12 cellular contexts compared by ENCODE assay signal in genomic region chr3:126034481-126035361, GRCh38. TPM values are rescaled to one million over a fixed set of nuclear protein-coding genes. Genes with fewer than 3 reads are reported as not detected.
DNase-seq lines count a peak whose midpoint lies in the region; ATAC-seq and TF ChIP-seq lines count a peak whose summit lies in the region.
"Had no signal": no experiment of that assay in that cellular context is flagged by ENCODE, and none has a peak within 500 bp of the region (broad histone marks: within the 10 kb centered on the region; RNA-seq: fewer than 3 reads in every experiment).

No MANE protein-coding gene starts in this region.

- CTCF ChIA-PET in activated CD4-positive, alpha-beta memory T cell treated with anti-CD3 and anti-CD28 coated beads for 36 hours (lab: Charles Lee) = interaction anchor here (0.8 kb wide), 1 partner anchor 107 kb away, joined by 3 read pairs; no protein-coding TSS in a partner anchor

- peaks cover 16 to 33% (median 28%) of the 10 kb centered on the region in 4 donors for H3K4me1 Mint-ChIP-seq in CD4-positive, CD25-positive, alpha-beta regulatory T cell
- peaks cover 4% of the 10 kb centered on the region for H3K4me1 Mint-ChIP-seq in activated CD4-positive, alpha-beta memory T cell treated with anti-CD3 and anti-CD28 coated beads for 36 hours (ENCODE audit: low read depth)

- H3K4me1 ChIP-seq in CD4-positive, CD25-positive, alpha-beta regulatory T cell (ENCODE audit: control insufficient read depth, insufficient read depth, low read length, poor library complexity, severe bottlenecking) = peaks cover 22% of the 10 kb centered on the region
- H3K4me1 ChIP-seq in ovary (ENCODE audit: insufficient read depth) = no peaks in the 10 kb centered on the region
- H3K4me1 ChIP-seq: body of pancreas, Peyer's patch had no signal

- peaks cover 0 to 4% (median 3%) of the 10 kb centered on the region in 7 donors for H3K9me3 Mint-ChIP-seq in CD4-positive, CD25-positive, alpha-beta regulatory T cell
- no peaks in the 10 kb centered on the region for H3K9me3 Mint-ChIP-seq in activated CD4-positive, alpha-beta memory T cell treated with anti-CD3 and anti-CD28 coated beads for 36 hours

- POLR2A ChIA-PET in activated CD4-positive, alpha-beta memory T cell treated with anti-CD3 and anti-CD28 coated beads for 36 hours (lab: Charles Lee) = no interaction called here

- peak overlapping the region; percentile 54 to 95 (median 95) for H3K27ac Mint-ChIP-seq in CD4-positive, CD25-positive, alpha-beta regulatory T cell
- no peak overlapping the region for H3K27ac Mint-ChIP-seq in activated CD4-positive, alpha-beta memory T cell treated with anti-CD3 and anti-CD28 coated beads for 36 hours

- no peak for TF ChIP-seq EP300 in ovary (IDR thresholded peaks at IDR 0.05)

- peak; percentile 90 to 91 for ATAC-seq in CD4-positive, CD25-positive, alpha-beta regulatory T cell (ENCODE audit: low read depth in 2 of 2)
- ATAC-seq in left lobe of liver = no peak
- ATAC-seq: body of pancreas had no signal

- H3K36me3 Mint-ChIP-seq in CD4-positive, CD25-positive, alpha-beta regulatory T cell = peaks cover 66% of the 10 kb centered on the region
- peaks cover 41% of the 10 kb centered on the region for H3K36me3 Mint-ChIP-seq in activated CD4-positive, alpha-beta memory T cell treated with anti-CD3 and anti-CD28 coated beads for 36 hours

- no peak for TF ChIP-seq CTCF in ovary (IDR thresholded peaks at IDR 0.05)

- no peaks in the 10 kb centered on the region for H3K9me3 ChIP-seq in CD4-positive, CD25-positive, alpha-beta regulatory T cell (ENCODE audit: control insufficient read depth in 2 of 2, low read length in 2 of 2)
- H3K9me3 ChIP-seq in ovary = no peaks in the 10 kb centered on the region
- H3K9me3 ChIP-seq: body of pancreas, Peyer's patch had no signal

- H3K4me3 Mint-ChIP-seq in CD4-positive, CD25-positive, alpha-beta regulatory T cell = peak overlapping the region; percentile 44 to 90 (median 62)
- no peak overlapping the region for H3K4me3 Mint-ChIP-seq in activated CD4-positive, alpha-beta memory T cell treated with anti-CD3 and anti-CD28 coated beads for 36 hours

- H3K36me3 ChIP-seq in CD4-positive, CD25-positive, alpha-beta regulatory T cell (ENCODE audit: control insufficient read depth, insufficient read depth, low read length) = peaks cover 8% of the 10 kb centered on the region
- no peaks in the 10 kb centered on the region for H3K36me3 ChIP-seq in ovary
- H3K36me3 ChIP-seq: Peyer's patch had no signal

- 67 to 77% (median 68%) methylated on average over 11 of the region's 11 CpGs for WGBS in ovary, 3 donors

- intact Hi-C loops in activated CD4-positive, alpha-beta memory T cell treated with anti-CD3 and anti-CD28 coated beads for 36 hours (cut with micrococcal nuclease) = no loop called here
- intact Hi-C loops in ovary (cut with DNase I) = no loop called here

- TF ChIP-seq POLR2A in ovary (IDR thresholded peaks at IDR 0.05) = no peak

- peak; percentile 9 to 89 (median 22) for DNase-seq in CD4-positive, CD25-positive, alpha-beta regulatory T cell
- DNase-seq in ELR (ENCODE audit: low read depth) (peak; percentile 20), left lobe of liver (ENCODE audit: low spot score) (peak; percentile 18), occipital lobe (lab: John Stamatoyannopoulos, UW) (no peak), ovary (no peak), Kasumi-1 (lab: John Stamatoyannopoulos, UW) (no peak)
- peak; percentile 14 for DNase-seq in activated CD4-positive, alpha-beta memory T cell treated with anti-CD3 and anti-CD28 coated beads for 36 hours
- no peak for DNase-seq in stimulated activated CD4-positive, alpha-beta T cell treated with anti-CD3 and anti-CD28 coated beads, Interleukin-2, amount 100 ng/mL, for 48 hours
- DNase-seq: body of pancreas; stimulated activated CD4-positive, alpha-beta T cell treated with anti-CD3 and anti-CD28 coated beads, Interleukin-4, amount 100 ng/mL, for 4 hours had no signal

- H3K4me3 ChIP-seq in CD4-positive, CD25-positive, alpha-beta regulatory T cell (ENCODE audit: low read depth, low read length) = peak overlapping the region; percentile 9
- H3K4me3 ChIP-seq in ovary = no peak overlapping the region
- H3K4me3 ChIP-seq: body of pancreas, Peyer's patch had no signal

- H3K27ac ChIP-seq in CD4-positive, CD25-positive, alpha-beta regulatory T cell (ENCODE audit: insufficient read depth, low read length, poor library complexity, severe bottlenecking) = peak overlapping the region; percentile 70
- H3K27ac ChIP-seq in ovary = no peak overlapping the region
- H3K27ac ChIP-seq: body of pancreas, C4-2B, Peyer's patch had no signal

- H3K27me3 Mint-ChIP-seq in CD4-positive, CD25-positive, alpha-beta regulatory T cell = no peaks in the 10 kb centered on the region
- no peaks in the 10 kb centered on the region for H3K27me3 Mint-ChIP-seq in activated CD4-positive, alpha-beta memory T cell treated with anti-CD3 and anti-CD28 coated beads for 36 hours

- H3K27me3 ChIP-seq in CD4-positive, CD25-positive, alpha-beta regulatory T cell (ENCODE audit: control insufficient read depth, insufficient read depth, low read length) = no peaks in the 10 kb centered on the region
- H3K27me3 ChIP-seq in ovary = no peaks in the 10 kb centered on the region
- H3K27me3 ChIP-seq: body of pancreas, Peyer's patch had no signal

RNA-seq across cellular contexts. Expression of gene SLC41A3, which starts 49.2 kb away (rescaled TPM):
- 40.3 TPM for total RNA-seq in CD4-positive, CD25-positive, alpha-beta regulatory T cell
- 10 to 100 TPM; 31.2 to 51.3 (median 38.2) TPM for polyA plus RNA-seq in CD4-positive, CD25-positive, alpha-beta regulatory T cell
- total RNA-seq in activated CD4-positive, alpha-beta memory T cell treated with anti-CD3 and anti-CD28 coated beads for 36 hours = 10 to 100 TPM; 26.3 to 27.3 TPM
- total RNA-seq in left lobe of liver (15.7 TPM), occipital lobe (74.1 TPM), ovary (100 to 1,000 TPM in 1 of 7 donors, 10 to 100 TPM in 6; 58.1 to 107 (median 85.9) TPM)
- 10 to 100 TPM; 58.5 to 70.6 TPM for polyA plus RNA-seq in ovary

Comparison
In these comparisons a context has a peak if more than half of its experiments do, and no peak if none do; other contexts are left out.
1. DNase-seq: peak in CD4-positive, CD25-positive, alpha-beta regulatory T cell (3 of 3), ELR (single experiment), activated CD4-positive, alpha-beta memory T cell treated with anti-CD3 and anti-CD28 coated beads for 36 hours (single experiment) and left lobe of liver (single experiment); none in occipital lobe (single experiment), ovary (0 of 5), stimulated activated CD4-positive, alpha-beta T cell treated with anti-CD3 and anti-CD28 coated beads, Interleukin-2, amount 100 ng/mL, for 48 hours (0 of 2) and Kasumi-1 (0 of 2).